Comparison of ENCODE assay signal across 21 cellular contexts in the genomic region with DNA sequence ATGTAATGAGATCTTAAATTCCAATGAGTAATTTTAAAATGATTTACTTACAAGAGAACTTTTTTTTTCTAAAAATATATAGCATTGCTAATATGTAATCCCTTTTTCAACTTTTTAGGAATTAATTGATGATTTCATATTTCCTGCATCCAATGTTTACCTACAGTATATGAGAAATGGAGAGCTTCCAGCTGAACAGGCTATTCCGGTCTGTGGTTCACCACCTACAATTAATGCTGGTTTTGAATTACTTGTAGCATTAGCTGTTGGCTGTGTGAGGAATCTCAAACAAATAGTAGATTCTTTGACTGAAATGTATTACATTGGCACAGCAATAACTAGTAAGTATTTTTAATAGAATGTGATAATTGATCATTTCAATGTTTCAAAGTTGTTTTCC.
A peak's percentile ranks its signal among the peaks of the same experiment; 100 is the strongest.
DNase-seq lines count a peak whose midpoint lies in the region; ATAC-seq and TF ChIP-seq lines count a peak whose summit lies in the region.
"Had no signal": no experiment of that assay in that cellular context is flagged by ENCODE, and none has a peak within 500 bp of the region (broad histone marks: within the 10 kb centered on the region; RNA-seq: fewer than 3 reads in every experiment).

No MANE protein-coding gene starts in this region.

- H3K4me3 ChIP-seq in LNCaP clone FGC (ENCODE audit: low read depth, low read length) = no peak overlapping the region
- H3K4me3 ChIP-seq in epithelial cell of esophagus (ENCODE audit: low read length) = no peak overlapping the region
- no peak overlapping the region for H3K4me3 ChIP-seq in testis

- H3K36me3 Mint-ChIP-seq in activated T-helper 17 cell treated with anti-CD3 and anti-CD28 coated beads, Interleukin-2, amount 50 U/mL, for 72 hours (ENCODE audit: low read depth) = peaks cover 75% of the 10 kb centered on the region

- H3K27ac ChIP-seq in testis = no peak overlapping the region

- intact Hi-C loops in testis (cut with DNase I; ENCODE audit: low total_unique reads) = no loop called here

- ATAC-seq in activated T-helper 17 cell treated with anti-CD3 and anti-CD28 coated beads, Interleukin-2, amount 50 U/mL, for 72 hours (replicated peaks) = no peak
- ATAC-seq: SK-N-SH treated with all-trans-retinoic acid at 6 μM for 48 hours had no signal

- no peaks in the 10 kb centered on the region for H3K9me3 ChIP-seq in testis

- H3K27me3 Mint-ChIP-seq in activated T-helper 17 cell treated with anti-CD3 and anti-CD28 coated beads, Interleukin-2, amount 50 U/mL, for 72 hours = no peaks in the 10 kb centered on the region

- no peaks in the 10 kb centered on the region for H3K27me3 ChIP-seq in testis

- TF ChIP-seq POLR2A in testis (IDR thresholded peaks at IDR 0.05) = no peak

- TF ChIP-seq CTCF in LNCaP clone FGC (IDR thresholded peaks at IDR 0.05; ENCODE audit: control insufficient read depth, extremely low read depth, insufficient read depth) = no peak
- TF ChIP-seq CTCF in epithelial cell of esophagus (IDR thresholded peaks at IDR 0.05; ENCODE audit: insufficient read depth, low read depth, low read length, missing control alignments) = no peak
- TF ChIP-seq CTCF in testis (IDR thresholded peaks at IDR 0.05) = no peak

- no peak overlapping the region for H3K4me3 Mint-ChIP-seq in activated T-helper 17 cell treated with anti-CD3 and anti-CD28 coated beads, Interleukin-2, amount 50 U/mL, for 72 hours
- H3K4me3 Mint-ChIP-seq: CD14-positive monocyte, HFFc6 had no signal

- DNase-seq in SIG-M5 treated with dmso at 0.1 percent for 504 hours (lab: John Stamatoyannopoulos, UW; ENCODE audit: unreplicated experiment) = peak; percentile 27
- no peak for DNase-seq in SIG-M5 (lab: John Stamatoyannopoulos, UW)
- peak; percentile 65 for DNase-seq in LNCaP clone FGC (ENCODE audit: low read depth)
- peak; percentile 73 for DNase-seq in epithelial cell of esophagus (ENCODE audit: low read depth)
- DNase-seq in ureter (ENCODE audit: low spot score) = peak; percentile 58
- DNase-seq in testis = no peak
- DNase-seq: ACHN; H7; HFFc6; IMR-90; Karpas-422; MM.1S; NCI-H1092; NCI-H2107; NCI-H526; NK-92 treated with Interleukin-12 subunit alpha and Interleukin-12 subunit beta, amount 100 ng/mL, for 24 hours; SHP77; T-helper 1 cell had no signal

- H3K4me1 ChIP-seq in testis = no peaks in the 10 kb centered on the region

- no peaks in the 10 kb centered on the region for H3K4me1 Mint-ChIP-seq in activated T-helper 17 cell treated with anti-CD3 and anti-CD28 coated beads, Interleukin-2, amount 50 U/mL, for 72 hours
- H3K4me1 Mint-ChIP-seq: CD14-positive monocyte had no signal

- 92 to 100% methylated on average over 1 of the region's 1 CpG for WGBS in testis, 2 donors

- no peaks in the 10 kb centered on the region for H3K9me3 Mint-ChIP-seq in activated T-helper 17 cell treated with anti-CD3 and anti-CD28 coated beads, Interleukin-2, amount 50 U/mL, for 72 hours
- H3K9me3 Mint-ChIP-seq: HFFc6 had no signal

- H3K27ac Mint-ChIP-seq in activated T-helper 17 cell treated with anti-CD3 and anti-CD28 coated beads, Interleukin-2, amount 50 U/mL, for 72 hours = no peak overlapping the region
- H3K27ac Mint-ChIP-seq: CD14-positive monocyte, HFFc6 had no signal

- no peaks in the 10 kb centered on the region for H3K36me3 ChIP-seq in testis (ENCODE audit: low read depth, missing control alignments)

Comparison
In these comparisons a context has a peak if more than half of its experiments do, and no peak if none do; other contexts are left out.
1. DNase-seq: peak in SIG-M5 treated with dmso at 0.1 percent for 504 hours (single experiment), LNCaP clone FGC (single experiment), epithelial cell of esophagus (single experiment) and ureter (single experiment); none in SIG-M5 (single experiment) and testis (single experiment).